In the genomic region with DNA sequence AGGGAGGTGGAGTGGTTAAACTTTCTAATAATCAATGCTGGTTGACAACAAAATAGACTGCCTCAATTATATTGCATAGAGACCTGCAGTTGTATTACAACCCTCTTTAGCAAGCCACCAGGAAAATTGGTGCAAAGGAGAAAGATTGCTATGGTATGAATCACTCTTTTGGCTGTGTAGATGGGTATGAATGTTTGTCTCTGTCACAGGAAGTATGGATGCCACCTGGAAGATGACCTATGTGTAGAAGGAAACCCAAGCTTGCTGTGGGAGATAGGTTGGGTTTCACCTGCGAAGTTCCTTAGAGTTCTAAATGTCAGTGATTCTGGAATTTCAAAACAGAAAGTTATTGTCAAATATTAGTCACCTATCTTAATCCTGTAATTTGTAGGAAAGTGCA, we compare ENCODE assay signal across 29 cellular contexts.
DNase-seq lines count a peak whose midpoint lies in the region; ATAC-seq, FAIRE-seq and TF ChIP-seq lines count a peak whose summit lies in the region.
"Had no signal": no experiment of that assay in that cellular context is flagged by ENCODE, and none has a peak within 500 bp of the region (broad histone marks: within the 10 kb centered on the region; RNA-seq: fewer than 3 reads in every experiment).

No MANE protein-coding gene starts in this region.

- POLR2A ChIA-PET in Panc1 (lab: Charles Lee): no interaction called here
- POLR2A ChIA-PET in endothelial cell of umbilical vein (lab: Charles Lee): no interaction called here

- intact Hi-C loops in Panc1 (cut with micrococcal nuclease; ENCODE audit: unreplicated experiment): no loop called here
- intact Hi-C loops in endothelial cell of umbilical vein (cut with micrococcal nuclease): no loop called here
- intact Hi-C loops in psoas muscle (cut with DNase I): no loop called here
- intact Hi-C loops in tibial artery (cut with DNase I; ENCODE audit: low total_unique reads): no loop called here

- 41 to 81% (median 56%) methylated on average over 1 of the region's 1 CpG for WGBS in psoas muscle, 3 donors

- in situ Hi-C loops in Panc1 (cut with HindIII; ENCODE audit: low pct_unique_long_range_greater_than_20kb, low sequenced_read_pairs): no loop called here

- H3K27me3 ChIP-seq in Panc1 (ENCODE audit: control insufficient read depth, insufficient read depth, low read length) (no peaks in the 10 kb centered on the region), endothelial cell of umbilical vein (ENCODE audit: control insufficient read depth in 2 of 2, insufficient read depth in 2 of 2, low read length in 2 of 2) (no peaks in the 10 kb centered on the region), psoas muscle (ENCODE audit: insufficient read depth in 3 of 3, low read length in 2 of 3) (no peaks in the 10 kb centered on the region), tibial artery (no peaks in the 10 kb centered on the region)
- H3K27me3 ChIP-seq: BLaER1, colonic mucosa, gastrocnemius medialis, left lung, neural progenitor cell, stomach, upper lobe of left lung had no signal

- no peaks in the 10 kb centered on the region for H4K20me1 ChIP-seq in endothelial cell of umbilical vein (replicated peaks; ENCODE audit: control insufficient read depth, extremely low read depth, insufficient read depth, low read length)
- H4K20me1 ChIP-seq: BLaER1 had no signal

- H3K4me2 ChIP-seq in endothelial cell of umbilical vein (ENCODE audit: insufficient read depth, low read length): no peak overlapping the region
- H3K4me2 ChIP-seq: BLaER1, neural progenitor cell, smooth muscle cell had no signal

- ATAC-seq in Panc1 (0 out of 2 replicates have a peak, but pooled peaks have one; percentile 45), psoas muscle (peak; percentile 51 to 69 (median 60))
- ATAC-seq: activated CD4-positive, CD25-positive, alpha-beta regulatory T cell treated with anti-CD3 and anti-CD28 coated beads, Interleukin-2, amount 50 U/mL, for 24 hours; activated T-cell treated with anti-CD3 and anti-CD28 coated beads, Interleukin-2, amount 50 U/mL, for 72 hours; mucosa of descending colon had no signal

- CTCF ChIA-PET in Panc1 (lab: Charles Lee): no interaction called here
- CTCF ChIA-PET in endothelial cell of umbilical vein (lab: Charles Lee): no interaction called here

- H3K4me1 ChIP-seq in Panc1 (ENCODE audit: control insufficient read depth, insufficient read depth, low read length) (peaks cover 3% of the 10 kb centered on the region; the same call in 1 of the 2 replicates), endothelial cell of umbilical vein (ENCODE audit: control insufficient read depth, extremely low read depth, insufficient read depth, low read length) (peaks cover 20% of the 10 kb centered on the region), psoas muscle (peaks cover 50% of the 10 kb centered on the region), tibial artery (peaks cover 0 to 24% (median 6%) of the 10 kb centered on the region in 4 donors)
- H3K4me1 ChIP-seq: BLaER1, colonic mucosa, left lung had no signal

- no peak overlapping the region for H3K27ac ChIP-seq in Panc1 (ENCODE audit: low read length)
- no peak overlapping the region for H3K27ac ChIP-seq in endothelial cell of umbilical vein (ENCODE audit: insufficient read depth, low read depth, low read length)
- peak overlapping the region; percentile 46 for H3K27ac ChIP-seq in psoas muscle
- no peak overlapping the region for H3K27ac ChIP-seq in tibial artery
- H3K27ac ChIP-seq: 22Rv1, BLaER1, colonic mucosa, epithelial cell of prostate, gastrocnemius medialis, left lung, neural progenitor cell, stomach, upper lobe of left lung had no signal

- BruUV-seq in Panc1 (replicated peaks; lab: Mats Ljungman, UMichigan) (no TSS peak), endothelial cell of umbilical vein (replicated peaks; lab: Mats Ljungman, UMichigan) (no TSS peak)

- DNase-seq in NCI-H2029 (lab: John Stamatoyannopoulos, UW) (peak; percentile 15), NCI-H2029 treated with DMSO at 0.1 percent for 48 hours (lab: John Stamatoyannopoulos, UW) (no peak), Panc1 (ENCODE audit: low read depth, low spot score) (no peak), endothelial cell of umbilical vein (ENCODE audit: low read depth, low spot score) (peak; percentile 20), psoas muscle (no peak), amygdala (lab: John Stamatoyannopoulos, UW) (no peak), tibial artery (no peak), NCI-H1436 treated with DMSO at 0.1 percent for 48 hours (lab: John Stamatoyannopoulos, UW) (no peak)
- DNase-seq: activated CD8-positive, alpha-beta memory T cell treated with anti-CD3 and anti-CD28 coated beads for 24 hours; activated naive CD4-positive, alpha-beta T cell treated with anti-CD3 and anti-CD28 coated beads, Interleukin-2, amount 50 U/mL, for 16 hours; activated T-cell treated with anti-CD3 and anti-CD28 coated beads, Interleukin-2, amount 50 U/mL, for 72 hours; colonic mucosa; gastrocnemius medialis; H7; left lung; mucosa of descending colon; MV-4-11; NCI-H510A treated with DMSO at 0.1 percent for 48 hours; OCI-M1; stimulated activated CD4-positive, alpha-beta T cell treated with anti-CD3 and anti-CD28 coated beads, Interleukin-4, amount 100 ng/mL, for 1 hour; stomach; T-helper 9 cell; upper lobe of left lung had no signal

- dilution Hi-C loops in endothelial cell of umbilical vein (cut with MboI; ENCODE audit: extremely low pct_ligation_motif_present, low sequenced_read_pairs): no loop called here

- H3K79me2 ChIP-seq in endothelial cell of umbilical vein (ENCODE audit: control insufficient read depth, insufficient read depth, low read length): no peaks in the 10 kb centered on the region

- H3K9me3 ChIP-seq in Panc1 (ENCODE audit: control insufficient read depth, insufficient read depth, low read depth, low read length): no peaks in the 10 kb centered on the region
- H3K9me3 ChIP-seq in endothelial cell of umbilical vein (replicated peaks; ENCODE audit: control insufficient read depth, insufficient read depth, low read length): no peaks in the 10 kb centered on the region
- H3K9me3 ChIP-seq in psoas muscle: no peaks in the 10 kb centered on the region
- no peaks in the 10 kb centered on the region for H3K9me3 ChIP-seq in tibial artery
- H3K9me3 ChIP-seq: BLaER1, colonic mucosa, gastrocnemius medialis, left lung, mucosa of descending colon, stomach, upper lobe of left lung had no signal

- no peak overlapping the region for H3K9ac ChIP-seq in endothelial cell of umbilical vein (replicated peaks; ENCODE audit: extremely low read depth, insufficient read depth, low read length)
- H3K9ac ChIP-seq: BLaER1, neural progenitor cell had no signal

- H2AFZ ChIP-seq in endothelial cell of umbilical vein (ENCODE audit: low read depth, low read length): no peak overlapping the region
- H2AFZ ChIP-seq: neural progenitor cell had no signal

- H3K4me3 ChIP-seq in Panc1 (ENCODE audit: low read depth in 2 of 2, low read length in 2 of 2) (no peak overlapping the region), endothelial cell of umbilical vein (replicated peaks in 1 of 3; ENCODE audit: insufficient read depth in 1 of 3, low read depth in 1 of 3, low read length in 3 of 3) (no peak overlapping the region), psoas muscle (no peak overlapping the region), tibial artery (no peak overlapping the region)
- H3K4me3 ChIP-seq: BLaER1, colonic mucosa, gastrocnemius medialis, left lung, mucosa of descending colon, neural progenitor cell, smooth muscle cell, stomach, upper lobe of left lung had no signal

- TF ChIP-seq POLR2A in endothelial cell of umbilical vein (IDR thresholded peaks at IDR 0.05; ENCODE audit: low read depth, low read length): no peak

- TF ChIP-seq CTCF in Panc1 (IDR thresholded peaks at IDR 0.05) (no peak), endothelial cell of umbilical vein (IDR thresholded peaks at IDR 0.05; ENCODE audit: extremely low read depth in 1 of 2, insufficient read depth in 1 of 2, low read depth in 1 of 2, low read length in 2 of 2) (no peak), psoas muscle (IDR thresholded peaks at IDR 0.05) (no peak), tibial artery (IDR thresholded peaks at IDR 0.05) (no peak)

- peak; percentile 57 for FAIRE-seq in endothelial cell of umbilical vein (lab: Jason Lieb, UNC)

- H3K36me3 ChIP-seq in Panc1 (ENCODE audit: control insufficient read depth, insufficient read depth, low read length) (no peaks in the 10 kb centered on the region), endothelial cell of umbilical vein (ENCODE audit: control insufficient read depth in 2 of 2, extremely low read depth in 1 of 2, insufficient read depth in 2 of 2, low read length in 2 of 2) (no peaks in the 10 kb centered on the region), psoas muscle (ENCODE audit: insufficient read depth in 1 of 2, low read depth in 1 of 2) (no peaks in the 10 kb centered on the region), tibial artery (no peaks in the 10 kb centered on the region)
- H3K36me3 ChIP-seq: BLaER1, colonic mucosa, gastrocnemius medialis, left lung, neural progenitor cell, stomach, upper lobe of left lung had no signal

- no peaks in the 10 kb centered on the region for H3K9me1 ChIP-seq in endothelial cell of umbilical vein (replicated peaks; ENCODE audit: control insufficient read depth, extremely low read depth, insufficient read depth, low read length)

TF ChIP-seq in endothelial cell of umbilical vein, 7 proteins besides CTCF, POLR2A, EP300 and RAD21:
- TF ChIP-seq FOS (IDR thresholded peaks at IDR 0.05; ENCODE audit: borderline replicate concordance, insufficient read depth, low read length): peak; percentile 68
- TF ChIP-seq, protein P1, sequence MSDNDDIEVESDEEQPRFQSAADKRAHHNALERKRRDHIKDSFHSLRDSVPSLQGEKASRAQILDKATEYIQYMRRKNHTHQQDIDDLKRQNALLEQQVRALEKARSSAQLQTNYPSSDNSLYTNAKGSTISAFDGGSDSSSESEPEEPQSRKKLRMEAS (IDR thresholded peaks at IDR 0.05; ENCODE audit: insufficient read depth, insufficient read length): no peak
TF ChIP-seq in endothelial cell of umbilical vein: peak in this region for 1.

Comparison
In these comparisons a context has a peak if more than half of its experiments do, and no peak if none do; other contexts are left out.
1. DNase-seq: peak in NCI-H2029 (single experiment) and endothelial cell of umbilical vein (single experiment); none in NCI-H2029 treated with DMSO at 0.1 percent for 48 hours (single experiment), Panc1 (single experiment), psoas muscle (0 of 2), amygdala (0 of 56), tibial artery (0 of 2) and NCI-H1436 treated with DMSO at 0.1 percent for 48 hours (single experiment).